Comparison of ENCODE assay signal across 20 cellular contexts in the genomic region with DNA sequence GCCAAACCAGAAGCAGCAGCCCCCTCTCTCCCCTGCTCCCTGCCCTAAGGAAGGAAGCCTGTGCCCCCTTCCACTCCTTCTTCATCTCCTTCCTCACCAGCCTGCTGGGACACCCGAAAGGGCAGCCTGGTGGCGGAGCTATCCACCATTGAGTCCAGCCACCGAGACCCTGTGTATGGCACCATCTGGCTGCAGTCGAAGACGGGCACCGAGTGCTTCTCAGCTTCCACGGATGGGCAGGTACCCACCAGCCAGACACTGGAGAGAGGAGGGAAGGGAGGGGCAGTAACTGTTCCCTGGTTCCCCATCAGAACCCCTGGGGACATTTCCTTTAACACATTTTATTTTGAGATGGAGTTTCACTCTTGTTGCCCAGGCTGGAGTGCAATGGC. TPM values are rescaled to one million over a fixed set of nuclear protein-coding genes. Genes with fewer than 3 reads are reported as not detected.
DNase-seq lines count a peak whose midpoint lies in the region; ATAC-seq and TF ChIP-seq lines count a peak whose summit lies in the region.
"Had no signal": no experiment of that assay in that cellular context is flagged by ENCODE, and none has a peak within 500 bp of the region (broad histone marks: within the 10 kb centered on the region; RNA-seq: fewer than 3 reads in every experiment).

No MANE protein-coding gene starts in this region.

- TF ChIP-seq POLR2A in thyroid gland (IDR thresholded peaks at IDR 0.05), result no peak

- H3K4me3 Mint-ChIP-seq in activated T-helper 17 cell treated with anti-CD3 and anti-CD28 coated beads, Interleukin-2, amount 50 U/mL, for 72 hours, result no peak overlapping the region
- no peak overlapping the region for H3K4me3 Mint-ChIP-seq in stimulated activated effector memory CD8-positive, alpha-beta T cell treated with anti-CD3 and anti-CD28 coated beads, Interleukin-12 subunit alpha, Interleukin-12 subunit beta, amount 100 ng/mL, for 72 hours
- H3K4me3 Mint-ChIP-seq: CD14-positive monocyte; CD4-positive, alpha-beta T cell; CD8-positive, alpha-beta T cell had no signal

- intact Hi-C loops in Right ventricle myocardium inferior (cut with DNase I) (loop anchor here (2.0 to 5.0 kb wide), 4 partner anchors 55 to 193 kb away; a partner anchor contains a TSS), thyroid gland (cut with DNase I) (loop anchor here (2.0 to 5.0 kb wide), 2 partner anchors 61 to 87 kb away; a partner anchor contains a TSS)

- no peak overlapping the region for H3K4me3 ChIP-seq in right atrium auricular region
- H3K4me3 ChIP-seq in thyroid gland (replicated peaks in 1 of 3), result no peak overlapping the region
- H3K4me3 ChIP-seq: A549 had no signal

- H3K4me1 ChIP-seq in right atrium auricular region (peaks cover 0 to 19% of the 10 kb centered on the region in 2 donors), thyroid gland (peaks cover 43 to 57% of the 10 kb centered on the region in 2 donors)

- peak; percentile 30 for DNase-seq in Right ventricle myocardium inferior (ENCODE audit: missing footprints)
- no peak for DNase-seq in right atrium auricular region (ENCODE audit: low spot score)
- DNase-seq in stimulated activated effector memory CD8-positive, alpha-beta T cell treated with anti-CD3 and anti-CD28 coated beads, Interleukin-12 subunit alpha, Interleukin-12 subunit beta, amount 100 ng/mL, for 72 hours (ENCODE audit: low spot score in 2 of 2), result no peak
- DNase-seq in thyroid gland, result peak; percentile 53 to 54
- DNase-seq in effector CD4-positive, alpha-beta T cell, result no peak
- DNase-seq in CD1c-positive myeloid dendritic cell (ENCODE audit: extremely low spot score), result no peak
- no peak for DNase-seq in AG20443 (ENCODE audit: low spot score)
- DNase-seq: BE2C; C1 segment of cervical spinal cord; Caco-2; Calu3; CD4-positive, alpha-beta T cell; CD8-positive, alpha-beta T cell; DMS79 treated with DMSO at 0.1 percent for 48 hours; GF-D8 had no signal

- no peak for ATAC-seq in Right ventricle myocardium inferior
- ATAC-seq in activated T-helper 17 cell treated with anti-CD3 and anti-CD28 coated beads, Interleukin-2, amount 50 U/mL, for 72 hours (replicated peaks), result no peak
- no peak for ATAC-seq in stimulated activated effector memory CD8-positive, alpha-beta T cell treated with anti-CD3 and anti-CD28 coated beads, Interleukin-12 subunit alpha, Interleukin-12 subunit beta, amount 100 ng/mL, for 72 hours
- ATAC-seq: A549; CD8-positive, alpha-beta T cell had no signal

- peaks cover 16% of the 10 kb centered on the region for H3K4me1 Mint-ChIP-seq in activated T-helper 17 cell treated with anti-CD3 and anti-CD28 coated beads, Interleukin-2, amount 50 U/mL, for 72 hours
- peaks cover 36% of the 10 kb centered on the region for H3K4me1 Mint-ChIP-seq in stimulated activated effector memory CD8-positive, alpha-beta T cell treated with anti-CD3 and anti-CD28 coated beads, Interleukin-12 subunit alpha, Interleukin-12 subunit beta, amount 100 ng/mL, for 72 hours

- no peaks in the 10 kb centered on the region for H3K9me3 ChIP-seq in right atrium auricular region
- no peaks in the 10 kb centered on the region for H3K9me3 ChIP-seq in thyroid gland
- H3K9me3 ChIP-seq: BE2C, Caco-2 had no signal

- WGBS in thyroid gland, 2 donors, result 39 to 71% methylated on average over 1 to 7 of the region's 7 CpGs

- no peaks in the 10 kb centered on the region for H3K9me3 Mint-ChIP-seq in activated T-helper 17 cell treated with anti-CD3 and anti-CD28 coated beads, Interleukin-2, amount 50 U/mL, for 72 hours
- no peaks in the 10 kb centered on the region for H3K9me3 Mint-ChIP-seq in stimulated activated effector memory CD8-positive, alpha-beta T cell treated with anti-CD3 and anti-CD28 coated beads, Interleukin-12 subunit alpha, Interleukin-12 subunit beta, amount 100 ng/mL, for 72 hours
- H3K9me3 Mint-ChIP-seq: CD4-positive, alpha-beta T cell had no signal

- no peaks in the 10 kb centered on the region for H3K36me3 ChIP-seq in right atrium auricular region
- no peaks in the 10 kb centered on the region for H3K36me3 ChIP-seq in thyroid gland
- H3K36me3 ChIP-seq: BE2C had no signal

- H3K27ac Mint-ChIP-seq in activated T-helper 17 cell treated with anti-CD3 and anti-CD28 coated beads, Interleukin-2, amount 50 U/mL, for 72 hours, result peak overlapping the region; percentile 68
- peak overlapping the region; percentile 54 for H3K27ac Mint-ChIP-seq in stimulated activated effector memory CD8-positive, alpha-beta T cell treated with anti-CD3 and anti-CD28 coated beads, Interleukin-12 subunit alpha, Interleukin-12 subunit beta, amount 100 ng/mL, for 72 hours
- H3K27ac Mint-ChIP-seq: CD14-positive monocyte; CD4-positive, alpha-beta T cell; CD8-positive, alpha-beta T cell had no signal

- H3K27me3 Mint-ChIP-seq in activated T-helper 17 cell treated with anti-CD3 and anti-CD28 coated beads, Interleukin-2, amount 50 U/mL, for 72 hours, result no peaks in the 10 kb centered on the region
- H3K27me3 Mint-ChIP-seq: CD4-positive, alpha-beta T cell had no signal

- H3K27ac ChIP-seq in right atrium auricular region, result no peak overlapping the region
- H3K27ac ChIP-seq in thyroid gland, result peak overlapping the region; percentile 64 to 85 (median 76)
- H3K27ac ChIP-seq: 22Rv1, A549 had no signal

- peak in 1 of 2 donors; percentile 28 for TF ChIP-seq CTCF in right atrium auricular region (IDR thresholded peaks at IDR 0.05)
- TF ChIP-seq CTCF in thyroid gland (IDR thresholded peaks at IDR 0.05), result no peak

- H3K36me3 Mint-ChIP-seq in activated T-helper 17 cell treated with anti-CD3 and anti-CD28 coated beads, Interleukin-2, amount 50 U/mL, for 72 hours (ENCODE audit: low read depth), result no peaks in the 10 kb centered on the region
- no peaks in the 10 kb centered on the region for H3K36me3 Mint-ChIP-seq in stimulated activated effector memory CD8-positive, alpha-beta T cell treated with anti-CD3 and anti-CD28 coated beads, Interleukin-12 subunit alpha, Interleukin-12 subunit beta, amount 100 ng/mL, for 72 hours
- H3K36me3 Mint-ChIP-seq: CD14-positive monocyte; CD8-positive, alpha-beta T cell had no signal

- H3K27me3 ChIP-seq in right atrium auricular region (no peaks in the 10 kb centered on the region), thyroid gland (no peaks in the 10 kb centered on the region)
- H3K27me3 ChIP-seq: BE2C had no signal

RNA-seq across cellular contexts. Expression of a gene that starts 25.6 kb away (rescaled TPM):
- total RNA-seq in Right ventricle myocardium inferior (not detected), right atrium auricular region (not detected), thyroid gland (under 1 TPM in 1 of 4 donors, not detected in 3; 0.13 TPM)
- 1 to 10 TPM in 1 of 2 donors, under 1 TPM in 1; 0.19 to 1.6 TPM for total RNA-seq in activated T-helper 17 cell treated with anti-CD3 and anti-CD28 coated beads, Interleukin-2, amount 50 U/mL, for 72 hours
- total RNA-seq: A172, Caco-2, Calu3 had no signal

RNA-seq across cellular contexts. Expression of a gene that starts 26.4 kb away (rescaled TPM):
- 0.16 TPM for total RNA-seq in Right ventricle myocardium inferior
- total RNA-seq in right atrium auricular region, result under 1 TPM in 1 of 2 donors, not detected in 1; 0.30 TPM
- under 1 TPM; 0.11 to 0.53 TPM for total RNA-seq in activated T-helper 17 cell treated with anti-CD3 and anti-CD28 coated beads, Interleukin-2, amount 50 U/mL, for 72 hours
- total RNA-seq in thyroid gland, result 1 to 10 TPM in 3 of 4 donors, under 1 TPM in 1; 0.94 to 7.7 (median 2.2) TPM
- total RNA-seq: A172, Caco-2, Calu3 had no signal

Comparison
In these comparisons a context has a peak if more than half of its experiments do, and no peak if none do; other contexts are left out.
1. DNase-seq: peak in Right ventricle myocardium inferior (single experiment) and thyroid gland (2 of 2); none in right atrium auricular region (single experiment), stimulated activated effector memory CD8-positive, alpha-beta T cell treated with anti-CD3 and anti-CD28 coated beads, Interleukin-12 subunit alpha, Interleukin-12 subunit beta, amount 100 ng/mL, for 72 hours (0 of 2), effector CD4-positive, alpha-beta T cell (single experiment), CD1c-positive myeloid dendritic cell (single experiment) and AG20443 (single experiment).
2. H3K27ac ChIP-seq: peak in thyroid gland (3 of 3); none in right atrium auricular region (0 of 2).